ENCODE assay signal across 8 cellular contexts in genomic region chr21:35048183-35048601, GRCh38. TPM values are rescaled to one million over a fixed set of nuclear protein-coding genes. Genes with fewer than 3 reads are reported as not detected.
DNase-seq lines count a peak whose midpoint lies in the region; ATAC-seq and TF ChIP-seq lines count a peak whose summit lies in the region.

No MANE protein-coding gene starts in this region.

- peaks cover 80% of the 10 kb centered on the region for H3K4me1 Mint-ChIP-seq in CD8-positive, alpha-beta T cell (ENCODE audit: low read depth)
- H3K4me1 Mint-ChIP-seq in activated naive CD4-positive, alpha-beta T cell treated with anti-CD3 and anti-CD28 coated beads, Interleukin-2, amount 10 ng/mL, durations not matched to agents 7 days and 5 days: peaks cover 80% of the 10 kb centered on the region
- peaks cover 63% of the 10 kb centered on the region for H3K4me1 Mint-ChIP-seq in memory B cell

- TF ChIP-seq CTCF in CD8-positive, alpha-beta T cell (IDR thresholded peaks at IDR 0.05): no peak

- H3K9me3 ChIP-seq in CD8-positive, alpha-beta T cell (ENCODE audit: low read length): no peaks in the 10 kb centered on the region

- H3K36me3 Mint-ChIP-seq in CD8-positive, alpha-beta T cell: peaks cover 29% of the 10 kb centered on the region
- H3K36me3 Mint-ChIP-seq in activated naive CD4-positive, alpha-beta T cell treated with anti-CD3 and anti-CD28 coated beads, Interleukin-2, amount 10 ng/mL, durations not matched to agents 7 days and 5 days: peaks cover 35% of the 10 kb centered on the region
- H3K36me3 Mint-ChIP-seq in memory B cell: peaks cover 2% of the 10 kb centered on the region

- H3K27ac ChIP-seq in CD8-positive, alpha-beta T cell (ENCODE audit: low read depth, low read length): peak overlapping the region; percentile 76

- peak in 5 of 7 experiments; percentile 28 to 73 (median 34) for DNase-seq in CD8-positive, alpha-beta T cell
- DNase-seq in LHCN-M2 (ENCODE audit: low read depth) (peak; percentile 63), memory B cell (ENCODE audit: low spot score in 2 of 2) (peak in 1 of 2 donors; percentile 31), GM19238 (ENCODE audit: insufficient read length, low spot score) (no peak), SKM-1 treated with dmso at 0.1 percent for 144 hours (lab: John Stamatoyannopoulos, UW; ENCODE audit: unreplicated experiment) (no peak), NCI-H1105 (lab: John Stamatoyannopoulos, UW) (no peak), COR-L47 (lab: John Stamatoyannopoulos, UW) (no peak)
- DNase-seq in activated naive CD4-positive, alpha-beta T cell treated with anti-CD3 and anti-CD28 coated beads, Interleukin-2, amount 10 ng/mL, durations not matched to agents 7 days and 5 days: peak; percentile 47

- peaks cover 58% of the 10 kb centered on the region for H3K4me1 ChIP-seq in CD8-positive, alpha-beta T cell (ENCODE audit: insufficient read depth, low read length)

- H3K4me3 Mint-ChIP-seq in CD8-positive, alpha-beta T cell: peak overlapping the region; percentile 95
- H3K4me3 Mint-ChIP-seq in activated naive CD4-positive, alpha-beta T cell treated with anti-CD3 and anti-CD28 coated beads, Interleukin-2, amount 10 ng/mL, durations not matched to agents 7 days and 5 days: peak overlapping the region; percentile 93
- peak overlapping the region; percentile 90 for H3K4me3 Mint-ChIP-seq in memory B cell

- H3K27ac Mint-ChIP-seq in CD8-positive, alpha-beta T cell: peak overlapping the region; percentile 97
- H3K27ac Mint-ChIP-seq in activated naive CD4-positive, alpha-beta T cell treated with anti-CD3 and anti-CD28 coated beads, Interleukin-2, amount 10 ng/mL, durations not matched to agents 7 days and 5 days: peak overlapping the region; percentile 98
- H3K27ac Mint-ChIP-seq in memory B cell: peak overlapping the region; percentile 89

- no peak for ATAC-seq in CD8-positive, alpha-beta T cell
- ATAC-seq in memory B cell (ENCODE audit: low read depth): no peak

- no peaks in the 10 kb centered on the region for H3K9me3 Mint-ChIP-seq in CD8-positive, alpha-beta T cell
- no peaks in the 10 kb centered on the region for H3K9me3 Mint-ChIP-seq in activated naive CD4-positive, alpha-beta T cell treated with anti-CD3 and anti-CD28 coated beads, Interleukin-2, amount 10 ng/mL, durations not matched to agents 7 days and 5 days
- no peaks in the 10 kb centered on the region for H3K9me3 Mint-ChIP-seq in memory B cell

- peak overlapping the region; percentile 75 for H3K4me3 ChIP-seq in CD8-positive, alpha-beta T cell (ENCODE audit: low read depth, low read length)

- H3K27me3 ChIP-seq in CD8-positive, alpha-beta T cell (ENCODE audit: insufficient read depth, low read length): no peaks in the 10 kb centered on the region

- CTCF ChIA-PET in CD8-positive, alpha-beta T cell (lab: Charles Lee): interaction anchor here (0.6 to 6.2 kb wide), 23 partner anchors 10 to 473 kb away, joined by 3 to 81 read pairs (median 3); no protein-coding TSS in a partner anchor
- CTCF ChIA-PET in activated naive CD4-positive, alpha-beta T cell treated with anti-CD3 and anti-CD28 coated beads, Interleukin-2, amount 10 ng/mL, durations not matched to agents 7 days and 5 days (lab: Charles Lee): interaction anchor here (0.8 to 4.8 kb wide), 15 partner anchors 16 to 303 kb away, joined by 3 to 27 read pairs (median 4); no protein-coding TSS in a partner anchor

- no peaks in the 10 kb centered on the region for H3K27me3 Mint-ChIP-seq in CD8-positive, alpha-beta T cell (ENCODE audit: low read depth)
- H3K27me3 Mint-ChIP-seq in activated naive CD4-positive, alpha-beta T cell treated with anti-CD3 and anti-CD28 coated beads, Interleukin-2, amount 10 ng/mL, durations not matched to agents 7 days and 5 days: no peaks in the 10 kb centered on the region
- H3K27me3 Mint-ChIP-seq in memory B cell: no peaks in the 10 kb centered on the region

- no peaks in the 10 kb centered on the region for H3K36me3 ChIP-seq in CD8-positive, alpha-beta T cell (ENCODE audit: insufficient read depth, low read length)

- intact Hi-C loops in CD8-positive, alpha-beta T cell (cut with DNase I, micrococcal nuclease): loop anchor here (2.0 to 10.0 kb wide), 9 partner anchors 36 to 1113 kb away; no protein-coding TSS in a partner anchor

- POLR2A ChIA-PET in CD8-positive, alpha-beta T cell (lab: Charles Lee): interaction anchor here (0.6 to 7.0 kb wide), 17 partner anchors 10 to 411 kb away, joined by 3 to 80 read pairs (median 6); no protein-coding TSS in a partner anchor

RNA-seq across cellular contexts. Expression of gene RUNX1, which starts 0.9 kb away (rescaled TPM):
- 10 to 100 TPM; 39.3 to 43.1 TPM for total RNA-seq in CD8-positive, alpha-beta T cell
- 31.2 and 43.9 TPM in 2 replicates for total RNA-seq in LHCN-M2 (2014; rRNA removed)
- polyA plus RNA-seq in LHCN-M2 (2012): 29.7 TPM

Comparison
In these comparisons a context has a peak if more than half of its experiments do, and no peak if none do; other contexts are left out.
1. DNase-seq: peak in CD8-positive, alpha-beta T cell (5 of 7), LHCN-M2 (single experiment) and activated naive CD4-positive, alpha-beta T cell treated with anti-CD3 and anti-CD28 coated beads, Interleukin-2, amount 10 ng/mL, durations not matched to agents 7 days and 5 days (single experiment); none in GM19238 (single experiment), SKM-1 treated with dmso at 0.1 percent for 144 hours (single experiment), NCI-H1105 (single experiment) and COR-L47 (single experiment).
2. Peak in every context shown above with its lines, with median percentiles within 50 percentile points of each other: H3K27ac Mint-ChIP-seq and H3K4me3 Mint-ChIP-seq.